Comparison of ENCODE assay signal across 27 cellular contexts in genomic region chr10:120819366-120819765, GRCh38.
"Had no signal": no experiment of that assay in that cellular context is flagged by ENCODE, and none has a peak within 500 bp of the region (broad histone marks: within the 10 kb centered on the region; RNA-seq: fewer than 3 reads in every experiment).

No MANE protein-coding gene starts in this region.

- ATAC-seq: body of pancreas; heart right ventricle; left colon; natural killer cell treated with Interleukin-12 subunit alpha and Interleukin-12 subunit beta and Interleukin-15 and Interleukin-18, amount 100 ng/mL, for 72 hours; stimulated activated naive B cell treated with anti-CD40 and anti-IgM and Interleukin-4, amounts not matched to agents 10 μg/mL and 1 μg/mL and 100 μg/mL, for 72 hours had no signal

- H3K4me1 ChIP-seq: body of pancreas, heart right ventricle, prostate gland, testis, uterus had no signal

- DNase-seq: activated CD4-positive, alpha-beta T cell treated with anti-CD3 and anti-CD28 coated beads for 4 hours; activated CD4-positive, alpha-beta T cell treated with anti-CD3 and anti-CD28 coated beads, Interleukin-2, amount 50 U/mL, for 48 hours; activated CD4-positive, CD25-positive, alpha-beta regulatory T cell; activated CD8-positive, alpha-beta memory T cell treated with anti-CD3 and anti-CD28 coated beads, Interleukin-2, amount 50 U/mL, for 48 hours; activated naive CD4-positive, alpha-beta T cell treated with Interleukin-2 at 50 U/mL for 16 hours; activated naive CD8-positive, alpha-beta T cell treated with anti-CD3 and anti-CD28 coated beads for 36 hours; activated T-cell treated with anti-CD3 and anti-CD28 coated beads, Interleukin-2, amount 50 U/mL, for 48 hours; amniotic stem cell; body of pancreas; dermis blood vessel endothelial cell; effector CD8-positive, alpha-beta T cell; erythroblast; foreskin fibroblast; heart right ventricle; left colon; ovary; stimulated activated CD4-positive, alpha-beta T cell treated with anti-CD3 and anti-CD28 coated beads, Interleukin-2, amount 100 ng/mL, for 48 hours; stimulated activated CD8-positive, alpha-beta memory T cell treated with anti-CD3 and anti-CD28 coated beads, Interleukin-4, amount 100 ng/mL, for 48 hours; stimulated activated naive B cell treated with anti-CD40 and anti-IgM and Interleukin-4, amounts not matched to agents 10 μg/mL and 1 μg/mL and 100 μg/mL, for 72 hours; testis; trophoblast cell; uterus had no signal

- H3K36me3 ChIP-seq: cardiac muscle cell, heart right ventricle, neutrophil, ovary, prostate gland, uterus had no signal

- H3K36me3 Mint-ChIP-seq: activated naive CD8-positive, alpha-beta T cell treated with anti-CD3 and anti-CD28 coated beads for 36 hours had no signal

- H3K9me3 Mint-ChIP-seq: activated naive CD8-positive, alpha-beta T cell treated with anti-CD3 and anti-CD28 coated beads for 36 hours; natural killer cell treated with Interleukin-12 subunit alpha and Interleukin-12 subunit beta and Interleukin-15 and Interleukin-18, amount 100 ng/mL, for 72 hours had no signal

- H3K27me3 ChIP-seq: cardiac muscle cell, ovary, testis, uterus had no signal

- H3K27ac Mint-ChIP-seq: activated naive CD8-positive, alpha-beta T cell treated with anti-CD3 and anti-CD28 coated beads for 36 hours; memory B cell; natural killer cell treated with Interleukin-12 subunit alpha and Interleukin-12 subunit beta and Interleukin-15 and Interleukin-18, amount 100 ng/mL, for 72 hours; stimulated activated naive B cell treated with anti-CD40 and anti-IgM and Interleukin-4, amounts not matched to agents 10 μg/mL and 1 μg/mL and 100 μg/mL, for 72 hours had no signal

- H3K4me3 Mint-ChIP-seq: activated naive CD8-positive, alpha-beta T cell treated with anti-CD3 and anti-CD28 coated beads for 36 hours; memory B cell; natural killer cell treated with Interleukin-12 subunit alpha and Interleukin-12 subunit beta and Interleukin-15 and Interleukin-18, amount 100 ng/mL, for 72 hours; stimulated activated naive B cell treated with anti-CD40 and anti-IgM and Interleukin-4, amounts not matched to agents 10 μg/mL and 1 μg/mL and 100 μg/mL, for 72 hours had no signal

- H3K4me3 ChIP-seq: body of pancreas, cardiac muscle cell, heart right ventricle, ovary, prostate gland, testis, uterus had no signal

- H3K9me3 ChIP-seq: body of pancreas, neutrophil, ovary, prostate gland, testis, uterus had no signal

- H3K4me1 Mint-ChIP-seq: activated naive CD8-positive, alpha-beta T cell treated with anti-CD3 and anti-CD28 coated beads for 36 hours; memory B cell; stimulated activated naive B cell treated with anti-CD40 and anti-IgM and Interleukin-4, amounts not matched to agents 10 μg/mL and 1 μg/mL and 100 μg/mL, for 72 hours had no signal
